8 cellular contexts compared by ENCODE assay signal in the genomic region with DNA sequence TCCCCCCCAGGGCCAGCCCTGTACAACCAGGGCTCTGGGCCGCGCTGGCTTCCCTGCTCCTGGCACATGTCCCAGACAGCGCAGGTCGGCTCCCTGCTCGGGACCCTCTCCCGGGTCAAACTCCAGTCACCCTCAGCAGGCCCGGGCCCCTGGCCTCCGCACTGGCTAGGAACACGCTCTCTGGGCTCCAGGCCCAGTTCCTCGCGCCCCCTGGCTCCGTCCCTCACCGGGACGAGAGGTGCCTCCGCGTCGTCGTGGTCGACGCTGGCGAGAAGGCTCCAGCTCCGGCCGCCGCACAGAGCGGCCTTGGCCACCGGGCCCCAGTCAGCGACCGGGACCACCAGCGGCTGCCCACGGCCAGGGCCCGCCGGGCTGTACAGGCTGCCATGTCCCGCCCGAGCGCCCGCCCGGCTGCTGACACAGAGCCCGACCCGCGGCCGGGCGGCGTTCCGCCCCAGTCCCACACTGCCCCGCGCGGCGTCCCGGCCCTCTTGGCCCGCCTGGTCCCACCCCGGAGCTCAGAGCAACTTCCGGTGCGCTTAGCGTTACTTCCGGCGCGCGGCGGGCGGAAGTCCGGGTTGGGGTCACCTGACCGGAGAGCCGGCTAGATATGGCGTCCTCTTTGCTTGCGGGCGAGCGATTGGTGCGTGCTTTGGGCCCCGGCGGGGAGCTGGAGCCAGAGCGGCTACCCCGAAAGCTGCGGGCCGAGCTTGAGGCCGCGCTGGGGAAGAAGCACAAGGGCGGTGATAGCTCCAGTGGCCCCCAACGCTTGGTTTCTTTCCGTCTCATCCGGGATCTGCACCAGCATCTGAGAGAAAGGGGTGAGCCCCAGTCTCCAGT. TPM values are rescaled to one million over a fixed set of nuclear protein-coding genes. Genes with fewer than 3 reads are reported as not detected.
DNase-seq lines count a peak whose midpoint lies in the region; ATAC-seq and TF ChIP-seq lines count a peak whose summit lies in the region.

Gene POLDIP2 (minus strand): TSS at position 467 of the 840 bp plus-strand sequence. CDS start 79 bp downstream, at position 388.

- peaks cover 5% of the 10 kb centered on the region for H3K36me3 Mint-ChIP-seq in activated naive CD4-positive, alpha-beta T cell treated with anti-CD3 and anti-CD28 coated beads, Interleukin-2, amount 50 U/mL, for 24 hours

- peak within 1 kb of the TSS; percentile 23 for H3K27ac ChIP-seq in temporal lobe (ENCODE audit: low read depth, low read length)

- no peaks in the 10 kb centered on the region for H3K27me3 Mint-ChIP-seq in activated naive CD4-positive, alpha-beta T cell treated with anti-CD3 and anti-CD28 coated beads, Interleukin-2, amount 50 U/mL, for 24 hours

- peaks cover 33% of the 10 kb centered on the region for H3K36me3 ChIP-seq in GM06990 (ENCODE audit: control insufficient read depth, insufficient read depth, low read length)

- peak within 1 kb of the TSS; percentile 98 for H3K4me3 Mint-ChIP-seq in activated naive CD4-positive, alpha-beta T cell treated with anti-CD3 and anti-CD28 coated beads, Interleukin-2, amount 50 U/mL, for 24 hours

- H3K27me3 ChIP-seq in GM06990 (replicated peaks; ENCODE audit: control insufficient read depth, insufficient read depth, low read length): no peaks in the 10 kb centered on the region

- no peaks in the 10 kb centered on the region for H3K9me3 Mint-ChIP-seq in activated naive CD4-positive, alpha-beta T cell treated with anti-CD3 and anti-CD28 coated beads, Interleukin-2, amount 50 U/mL, for 24 hours

- H3K4me3 ChIP-seq in GM06990 (replicated peaks; ENCODE audit: low read depth, low read length): peak within 1 kb of the TSS; percentile 72

- H3K4me1 Mint-ChIP-seq in activated naive CD4-positive, alpha-beta T cell treated with anti-CD3 and anti-CD28 coated beads, Interleukin-2, amount 50 U/mL, for 24 hours: peaks cover 27% of the 10 kb centered on the region

- TF ChIP-seq CTCF in GM06990 (IDR thresholded peaks at IDR 0.05; ENCODE audit: insufficient read depth, low read length, poor library complexity, severe bottlenecking): no peak
- no peak for TF ChIP-seq CTCF in omental fat pad (IDR thresholded peaks at IDR 0.05)

- peak within 1 kb of the TSS; percentile 94 for H3K27ac Mint-ChIP-seq in activated naive CD4-positive, alpha-beta T cell treated with anti-CD3 and anti-CD28 coated beads, Interleukin-2, amount 50 U/mL, for 24 hours

- peak; percentile 94 for ATAC-seq in HG02571 (IDR thresholded peaks at IDR 0.05; ENCODE audit: unreplicated experiment)
- peak; percentile 100 for ATAC-seq in SK-N-SH treated with all-trans-retinoic acid at 6 μM for 48 hours
- ATAC-seq in omental fat pad (ENCODE audit: low FRiP score): peak; percentile 99

- peak; percentile 94 for DNase-seq in GM06990 (ENCODE audit: extremely low read depth, insufficient read length)
- peak; percentile 90 for DNase-seq in NCI-H1048 (lab: John Stamatoyannopoulos, UW)
- DNase-seq in globus pallidus (ENCODE audit: low spot score): peak; percentile 93
- peak; percentile 79 for DNase-seq in omental fat pad (ENCODE audit: low spot score)

TF ChIP-seq in SK-N-SH treated with all-trans-retinoic acid at 6 μM for 48 hours, 23 proteins besides CTCF, POLR2A, EP300 and RAD21:
- TF ChIP-seq BACH2 (CRISPR knock-in tag; IDR thresholded peaks at IDR 0.05; ENCODE audit: borderline replicate concordance) (no peak), ZNF70 (CRISPR knock-in tag; IDR thresholded peaks at IDR 0.05) (no peak), GLIS3 (CRISPR knock-in tag; IDR thresholded peaks at IDR 0.05) (no peak), ARNTL (CRISPR knock-in tag; IDR thresholded peaks at IDR 0.05; ENCODE audit: borderline replicate concordance, low read depth) (no peak)

RNA-seq across cellular contexts. Expression of gene POLDIP2, which starts in this region (rescaled TPM):
- total RNA-seq in omental fat pad (10 to 100 TPM; 62.7 to 86.0 (median 72.4) TPM), temporal lobe (34.9 TPM)

Comparison
In these comparisons a context has a peak if more than half of its experiments do, and no peak if none do; other contexts are left out.
1. Peak in every context shown above with its lines: DNase-seq, ATAC-seq, H3K4me3 ChIP-seq and H3K27ac ChIP-seq.